Comparison of ENCODE assay signal across 8 cellular contexts in the genomic region with DNA sequence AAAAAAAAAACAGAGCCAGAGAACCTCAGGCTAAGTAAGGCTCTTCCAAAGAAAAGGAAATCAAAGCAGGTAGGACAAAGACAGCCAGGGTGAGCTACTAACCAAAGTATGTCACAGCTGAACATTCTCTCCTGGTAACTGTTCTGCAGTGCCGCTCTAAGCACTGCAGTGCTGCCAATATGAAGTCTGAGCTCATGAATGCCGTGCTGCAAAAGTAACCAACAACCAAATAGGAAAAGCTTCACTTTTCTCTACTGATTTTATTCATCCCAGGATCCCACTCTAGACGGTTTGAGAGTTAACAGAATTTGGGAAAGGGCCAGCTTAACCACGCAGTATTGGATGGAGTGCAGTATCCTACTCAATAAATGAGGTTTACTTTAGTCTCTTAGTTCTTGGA. TPM values are rescaled to one million over a fixed set of nuclear protein-coding genes. Genes with fewer than 3 reads are reported as not detected.
DNase-seq lines count a peak whose midpoint lies in the region; ATAC-seq, FAIRE-seq and TF ChIP-seq lines count a peak whose summit lies in the region.

No MANE protein-coding gene starts in this region.

- CTCF ChIA-PET in SK-N-SH (lab: Yijun Ruan, JAX): interaction anchor here (0.7 to 3.2 kb wide), 5 partner anchors 11 to 304 kb away, joined by 3 to 17 read pairs (median 5); a partner anchor contains a TSS

- TF ChIP-seq EP300 in SK-N-SH (IDR thresholded peaks at IDR 0.05; ENCODE audit: borderline replicate concordance in 1 of 2, low read depth in 1 of 2, low read length in 1 of 2): no peak

- no peak overlapping the region for H3K27ac ChIP-seq in SK-N-SH (ENCODE audit: low read depth in 2 of 2, low read length in 1 of 2)
- H3K27ac ChIP-seq in osteoblast (ENCODE audit: low read depth, low read length): peak overlapping the region; percentile 40

- H3K36me3 ChIP-seq in SK-N-SH (replicated peaks in 1 of 2; ENCODE audit: control insufficient read depth in 1 of 2, insufficient read depth in 2 of 2, low read length in 1 of 2): peaks cover 0 to 3% of the 10 kb centered on the region in 2 experiments
- no peaks in the 10 kb centered on the region for H3K36me3 ChIP-seq in osteoblast (ENCODE audit: insufficient read depth, low read length)

- peaks cover 29 to 30% of the 10 kb centered on the region in 2 experiments for H3K4me1 ChIP-seq in SK-N-SH (ENCODE audit: control insufficient read depth in 1 of 2, insufficient read depth in 2 of 2, low read depth in 1 of 2, low read length in 1 of 2)
- H3K4me1 ChIP-seq in osteoblast (ENCODE audit: insufficient read depth, low read length): peaks cover 38% of the 10 kb centered on the region

- ATAC-seq in GM19467 (IDR thresholded peaks at IDR 0.05; ENCODE audit: unreplicated experiment) (no peak), HG02973 (IDR thresholded peaks at IDR 0.05; ENCODE audit: unreplicated experiment) (no peak)

- H2AFZ ChIP-seq in SK-N-SH (ENCODE audit: low read depth): no peak overlapping the region
- no peak overlapping the region for H2AFZ ChIP-seq in osteoblast (ENCODE audit: low read length)

- H3K9ac ChIP-seq in SK-N-SH: no peak overlapping the region

- no peak overlapping the region for H3K4me3 ChIP-seq in SK-N-SH (ENCODE audit: low read depth in 2 of 2, low read length in 1 of 2)
- no peak overlapping the region for H3K4me3 ChIP-seq in fibroblast of pulmonary artery (replicated peaks; ENCODE audit: low read depth, low read length)
- no peak overlapping the region for H3K4me3 ChIP-seq in osteoblast (ENCODE audit: insufficient read depth, low read length)

- no peaks in the 10 kb centered on the region for H3K9me2 ChIP-seq in SK-N-SH

- H4K20me1 ChIP-seq in SK-N-SH (ENCODE audit: insufficient read depth): peaks cover 36% of the 10 kb centered on the region
- peaks cover 64% of the 10 kb centered on the region for H4K20me1 ChIP-seq in osteoblast (ENCODE audit: insufficient read depth, low read length)

- TF ChIP-seq CTCF in SK-N-SH (IDR thresholded peaks at IDR 0.05) (no peak), fibroblast of pulmonary artery (IDR thresholded peaks at IDR 0.05; ENCODE audit: low read length, missing control alignments) (no peak), osteoblast (IDR thresholded peaks at IDR 0.05; ENCODE audit: extremely low read depth, low read depth, low read length) (no peak), D721Med (IDR thresholded peaks at IDR 0.05; ENCODE audit: insufficient read depth, missing control alignments) (no peak)

- H3K9me3 ChIP-seq in SK-N-SH: no peaks in the 10 kb centered on the region
- H3K9me3 ChIP-seq in osteoblast (ENCODE audit: low read depth, low read length): no peaks in the 10 kb centered on the region

- H3K79me2 ChIP-seq in SK-N-SH (ENCODE audit: insufficient read depth): peaks cover 80% of the 10 kb centered on the region
- peaks cover 82% of the 10 kb centered on the region for H3K79me2 ChIP-seq in osteoblast (ENCODE audit: insufficient read depth, low read length)

- in situ Hi-C loops in G401 (cut with HindIII; ENCODE audit: low sequenced_read_pairs): no loop called here

- H3F3A ChIP-seq in SK-N-SH (replicated peaks; ENCODE audit: insufficient read depth): peaks cover 3% of the 10 kb centered on the region

- H3K27me3 ChIP-seq in SK-N-SH (ENCODE audit: insufficient read depth) (no peaks in the 10 kb centered on the region), osteoblast (ENCODE audit: insufficient read depth, low read length) (no peaks in the 10 kb centered on the region)

- 68% methylated on average over 4 of the region's 4 CpGs for WGBS in SK-N-SH (ENCODE audit: low lambda C conversion rate)

- FAIRE-seq in HTR-8/SVneo (lab: Jason Lieb, UNC) (no peak), D721Med (lab: Jason Lieb, UNC) (no peak)

- TF ChIP-seq RAD21 in SK-N-SH (IDR thresholded peaks at IDR 0.05; ENCODE audit: low read length): no peak

- POLR2A ChIA-PET in SK-N-SH (lab: Yijun Ruan, JAX): no interaction called here

- H3K4me2 ChIP-seq in SK-N-SH (0 out of 2 replicates have a peak overlapping the region, but pooled peaks have one; percentile 23), osteoblast (ENCODE audit: insufficient read depth, low read length) (peak overlapping the region; percentile 88)

- peak; percentile 77 for DNase-seq in G401 (ENCODE audit: low spot score)
- DNase-seq in SK-N-SH: no peak
- DNase-seq in fibroblast of pulmonary artery (ENCODE audit: low read depth): peak; percentile 49
- peak; percentile 88 for DNase-seq in osteoblast (ENCODE audit: insufficient read length, low spot score, missing footprints)
- DNase-seq in HTR-8/SVneo (ENCODE audit: insufficient read length, low spot score): no peak
- DNase-seq in D721Med (ENCODE audit: insufficient read length, low spot score): no peak

TF ChIP-seq in SK-N-SH, 30 proteins besides CTCF, POLR2A, EP300 and RAD21:
- TF ChIP-seq SIN3A (IDR thresholded peaks at IDR 0.05; ENCODE audit: borderline replicate concordance, low read depth, low read length): no peak
- TF ChIP-seq NRF1 (IDR thresholded peaks at IDR 0.05; ENCODE audit: low read depth, low read length): no peak
- TF ChIP-seq, protein P1, sequence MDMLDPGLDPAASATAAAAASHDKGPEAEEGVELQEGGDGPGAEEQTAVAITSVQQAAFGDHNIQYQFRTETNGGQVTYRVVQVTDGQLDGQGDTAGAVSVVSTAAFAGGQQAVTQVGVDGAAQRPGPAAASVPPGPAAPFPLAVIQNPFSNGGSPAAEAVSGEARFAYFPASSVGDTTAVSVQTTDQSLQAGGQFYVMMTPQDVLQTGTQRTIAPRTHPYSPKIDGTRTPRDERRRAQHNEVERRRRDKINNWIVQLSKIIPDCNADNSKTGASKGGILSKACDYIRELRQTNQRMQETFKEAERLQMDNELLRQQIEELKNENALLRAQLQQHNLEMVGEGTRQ (IDR thresholded peaks at IDR 0.05; ENCODE audit: borderline replicate concordance, low read depth, low read length): no peak
- no peak for TF ChIP-seq RFX5 (IDR thresholded peaks at IDR 0.05; ENCODE audit: low read length)
- TF ChIP-seq NFIC (IDR thresholded peaks at IDR 0.05; ENCODE audit: borderline replicate concordance): peak; percentile 21; the same call in 1 of the 2 replicates

RNA-seq across cellular contexts. Expression of a gene that starts 3.5 kb away (rescaled TPM):
- total RNA-seq in G401 (2014; rRNA removed; shearing (Covaris generic)): 6.5 and 8.1 TPM in 2 replicates
- polyA plus RNA-seq in SK-N-SH (2012; rRNA removed): 4.5 and 5.1 TPM in 2 replicates
- 4.5 and 4.9 TPM in 2 replicates for polyA plus RNA-seq in SK-N-SH (2012; cell fraction: cytosol; rRNA removed)
- polyA plus RNA-seq in SK-N-SH (2012; cell fraction: nucleus; rRNA removed): 14.0 and 15.9 TPM in 2 replicates
- 24.8 and 25.7 TPM in 2 replicates for total RNA-seq in osteoblast

RNA-seq across cellular contexts. Expression of a gene that starts 49.3 kb away (rescaled TPM):
- 127 and 161 TPM in 2 replicates for total RNA-seq in G401 (2014; rRNA removed; shearing (Covaris generic))
- polyA plus RNA-seq in SK-N-SH (2012; rRNA removed): 19.6 and 27.3 TPM in 2 replicates
- polyA plus RNA-seq in SK-N-SH (2012; cell fraction: cytosol; rRNA removed): 25.9 and 27.4 TPM in 2 replicates
- 25.4 and 27.2 TPM in 2 replicates for polyA plus RNA-seq in SK-N-SH (2012; cell fraction: nucleus; rRNA removed)
- total RNA-seq in osteoblast: 141 and 151 TPM in 2 replicates

Comparison
In these comparisons a context has a peak if more than half of its experiments do, and no peak if none do; other contexts are left out.
1. DNase-seq: peak in G401 (single experiment), fibroblast of pulmonary artery (single experiment) and osteoblast (single experiment); none in SK-N-SH (single experiment), HTR-8/SVneo (single experiment) and D721Med (single experiment).